In genomic region chr16:17171250-17172143, GRCh38 we compare ENCODE assay signal across 17 cellular contexts.
DNase-seq lines count a peak whose midpoint lies in the region; ATAC-seq and TF ChIP-seq lines count a peak whose summit lies in the region.
"Had no signal": no experiment of that assay in that cellular context is flagged by ENCODE, and none has a peak within 500 bp of the region (broad histone marks: within the 10 kb centered on the region; RNA-seq: fewer than 3 reads in every experiment).

No MANE protein-coding gene starts in this region.

- TF ChIP-seq CTCF in thyroid gland (IDR thresholded peaks at IDR 0.05): no peak

- intact Hi-C loops in thyroid gland (cut with DNase I): no loop called here

- DNase-seq in GF-D8 (lab: John Stamatoyannopoulos, UW): peak; percentile 68
- peak; percentile 81 to 95 for DNase-seq in NOMO-1 (lab: John Stamatoyannopoulos, UW; ENCODE audit: unreplicated experiment in 2 of 2)
- DNase-seq in globus pallidus (ENCODE audit: low spot score): peak; percentile 31
- DNase-seq in pons (ENCODE audit: low spot score): peak; percentile 58
- no peak for DNase-seq in DMS 273 (lab: John Stamatoyannopoulos, UW; ENCODE audit: unreplicated experiment)
- no peak for DNase-seq in thyroid gland
- DNase-seq: activated CD4-positive, CD25-positive, alpha-beta regulatory T cell; activated gamma-delta T cell; amygdala; effector memory CD8-positive, alpha-beta T cell; NCI-H748 treated with DMSO at 0.1 percent for 48 hours; nucleus accumbens; testis had no signal

- no peaks in the 10 kb centered on the region for H3K9me3 ChIP-seq in thyroid gland
- H3K9me3 ChIP-seq: testis had no signal

- no peaks in the 10 kb centered on the region for H3K27me3 ChIP-seq in thyroid gland
- H3K27me3 ChIP-seq: testis had no signal

- 67 to 68% methylated on average over 8 of the region's 8 CpGs for WGBS in thyroid gland, 2 donors

- no peak overlapping the region for H3K27ac ChIP-seq in thyroid gland
- H3K27ac ChIP-seq: RWPE1, testis had no signal

- TF ChIP-seq POLR2A in thyroid gland (IDR thresholded peaks at IDR 0.05): no peak

- H3K4me3 ChIP-seq in thyroid gland (replicated peaks in 1 of 3): no peak overlapping the region
- H3K4me3 ChIP-seq: GM23338, testis had no signal

- no peaks in the 10 kb centered on the region for H3K36me3 ChIP-seq in thyroid gland

- ATAC-seq in HG02678 (IDR thresholded peaks at IDR 0.05; ENCODE audit: unreplicated experiment) (no peak), HG02840 (IDR thresholded peaks at IDR 0.05; ENCODE audit: low FRiP score, unreplicated experiment) (no peak)
- ATAC-seq: effector memory CD8-positive, alpha-beta T cell; GM23338 had no signal

- no peaks in the 10 kb centered on the region for H3K4me1 ChIP-seq in thyroid gland
- H3K4me1 ChIP-seq: testis had no signal

Comparison
In these comparisons a context has a peak if more than half of its experiments do, and no peak if none do; other contexts are left out.
1. DNase-seq: peak in GF-D8 (single experiment), NOMO-1 (2 of 2), globus pallidus (single experiment) and pons (single experiment); none in DMS 273 (single experiment) and thyroid gland (0 of 2).